Comparison of ENCODE assay signal across 23 cellular contexts in the genomic region with DNA sequence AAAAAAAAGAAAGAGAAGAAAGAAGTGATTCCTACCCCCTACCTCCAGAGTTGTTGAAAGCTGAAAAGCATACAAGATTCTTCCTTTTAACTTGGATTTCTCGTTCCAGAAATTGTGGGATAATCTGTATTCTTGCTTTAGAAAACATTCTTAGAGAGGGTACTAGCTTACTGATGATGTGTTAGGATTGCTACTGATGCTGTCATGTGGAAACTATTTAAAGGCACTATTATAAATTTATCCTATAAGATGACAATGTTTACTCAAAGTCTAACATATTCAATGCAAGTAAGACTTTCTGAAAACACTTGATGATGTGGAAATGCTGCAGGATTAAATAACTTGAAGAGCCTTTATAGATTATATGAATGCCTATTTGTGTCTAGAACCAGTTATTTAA.
"Had no signal": no experiment of that assay in that cellular context is flagged by ENCODE, and none has a peak within 500 bp of the region (broad histone marks: within the 10 kb centered on the region; RNA-seq: fewer than 3 reads in every experiment).

No MANE protein-coding gene starts in this region.

- H3K9me3 Mint-ChIP-seq: activated T-cell treated with anti-CD3 and anti-CD28 coated beads, Interleukin-2, amount 50 U/mL, for 24 hours; activated T-helper 2 cell treated with anti-CD3 and anti-CD28 coated beads, Interferon-gamma antibody, Interleukin-2, Interleukin-4, amounts not matched to agents 10 μg/mL and 5 μg/mL and 100 μg/mL, durations not matched to agents 14 hours and 24 hours and 36 hours; natural killer cell treated with Interleukin-12 subunit alpha and Interleukin-12 subunit beta and Interleukin-15 and Interleukin-18, amount 100 ng/mL, for 72 hours; stimulated activated effector memory CD8-positive, alpha-beta T cell treated with anti-CD3 and anti-CD28 coated beads, Interleukin-12 subunit alpha, Interleukin-12 subunit beta, amount 100 ng/mL, for 72 hours; stimulated activated naive CD8-positive, alpha-beta T cell treated with anti-CD3 and anti-CD28 coated beads, Interleukin-15, amount 100 ng/mL, for 72 hours; WTC11 had no signal

- H3K27me3 ChIP-seq: ovary, right atrium auricular region, tibial artery had no signal

- H3K4me1 Mint-ChIP-seq: stimulated activated effector memory CD8-positive, alpha-beta T cell treated with anti-CD3 and anti-CD28 coated beads, Interleukin-12 subunit alpha, Interleukin-12 subunit beta, amount 100 ng/mL, for 72 hours; stimulated activated naive CD8-positive, alpha-beta T cell treated with anti-CD3 and anti-CD28 coated beads, Interleukin-15, amount 100 ng/mL, for 72 hours had no signal

- H3K4me3 Mint-ChIP-seq: activated naive CD8-positive, alpha-beta T cell; activated T-cell treated with anti-CD3 and anti-CD28 coated beads, Interleukin-2, amount 50 U/mL, for 24 hours; natural killer cell treated with Interleukin-12 subunit alpha and Interleukin-12 subunit beta and Interleukin-15 and Interleukin-18, amount 100 ng/mL, for 72 hours; stimulated activated effector memory CD8-positive, alpha-beta T cell treated with anti-CD3 and anti-CD28 coated beads, Interleukin-12 subunit alpha, Interleukin-12 subunit beta, amount 100 ng/mL, for 72 hours; stimulated activated naive CD8-positive, alpha-beta T cell treated with anti-CD3 and anti-CD28 coated beads, Interleukin-15, amount 100 ng/mL, for 72 hours; WTC11 had no signal

- H3K4me3 ChIP-seq: ovary, prostate gland, right atrium auricular region, skin epidermis, tibial artery had no signal

- H3K9me3 ChIP-seq: ovary, prostate gland, right atrium auricular region, tibial artery had no signal

- H3K27ac Mint-ChIP-seq: activated naive CD8-positive, alpha-beta T cell; activated T-cell treated with anti-CD3 and anti-CD28 coated beads, Interleukin-2, amount 50 U/mL, for 24 hours; activated T-helper 2 cell treated with anti-CD3 and anti-CD28 coated beads, Interferon-gamma antibody, Interleukin-2, Interleukin-4, amounts not matched to agents 10 μg/mL and 5 μg/mL and 100 μg/mL, durations not matched to agents 14 hours and 24 hours and 36 hours; natural killer cell treated with Interleukin-12 subunit alpha and Interleukin-12 subunit beta and Interleukin-15 and Interleukin-18, amount 100 ng/mL, for 72 hours; stimulated activated effector memory CD8-positive, alpha-beta T cell treated with anti-CD3 and anti-CD28 coated beads, Interleukin-12 subunit alpha, Interleukin-12 subunit beta, amount 100 ng/mL, for 72 hours; stimulated activated naive CD8-positive, alpha-beta T cell treated with anti-CD3 and anti-CD28 coated beads, Interleukin-15, amount 100 ng/mL, for 72 hours; WTC11 had no signal

- H3K36me3 ChIP-seq: ovary, prostate gland, right atrium auricular region, tibial artery had no signal

- H3K36me3 Mint-ChIP-seq: activated naive CD8-positive, alpha-beta T cell; natural killer cell treated with Interleukin-12 subunit alpha and Interleukin-12 subunit beta and Interleukin-15 and Interleukin-18, amount 100 ng/mL, for 72 hours; stimulated activated effector memory CD8-positive, alpha-beta T cell treated with anti-CD3 and anti-CD28 coated beads, Interleukin-12 subunit alpha, Interleukin-12 subunit beta, amount 100 ng/mL, for 72 hours; WTC11 had no signal

- H3K4me1 ChIP-seq: prostate gland, right atrium auricular region, tibial artery had no signal

- ATAC-seq: left cardiac atrium; natural killer cell treated with Interleukin-12 subunit alpha and Interleukin-12 subunit beta and Interleukin-15 and Interleukin-18, amount 100 ng/mL, for 72 hours; stimulated activated effector memory CD8-positive, alpha-beta T cell treated with anti-CD3 and anti-CD28 coated beads, Interleukin-12 subunit alpha, Interleukin-12 subunit beta, amount 100 ng/mL, for 72 hours; stimulated activated naive CD8-positive, alpha-beta T cell treated with anti-CD3 and anti-CD28 coated beads, Interleukin-15, amount 100 ng/mL, for 72 hours; WTC11 had no signal

- H3K27ac ChIP-seq: epithelial cell of prostate, ovary, prostate gland, right atrium auricular region, skin epidermis, tibial artery had no signal

- DNase-seq: activated CD8-positive, alpha-beta memory T cell treated with anti-CD3 and anti-CD28 coated beads for 24 hours; activated CD8-positive, alpha-beta memory T cell treated with anti-CD3 and anti-CD28 coated beads, Interleukin-2, amount 50 U/mL, for 4 hours; activated naive CD4-positive, alpha-beta T cell; activated T-cell treated with anti-CD3 and anti-CD28 coated beads, Interleukin-2, amount 50 U/mL, for 24 hours; cortex of kidney; foreskin melanocyte; glutamatergic neuron; islet precursor cell; left cardiac atrium; ovary; stimulated activated CD4-positive, alpha-beta T cell treated with anti-CD3 and anti-CD28 coated beads, Interleukin-1b, Interleukin-23, amount 100 ng/mL, for 48 hours; stimulated activated naive CD8-positive, alpha-beta T cell treated with anti-CD3 and anti-CD28 coated beads, Interleukin-15, amount 100 ng/mL, for 72 hours; T-helper 9 cell; tibial artery had no signal

- H3K27me3 Mint-ChIP-seq: activated naive CD8-positive, alpha-beta T cell; activated T-cell treated with anti-CD3 and anti-CD28 coated beads, Interleukin-2, amount 50 U/mL, for 24 hours; natural killer cell treated with Interleukin-12 subunit alpha and Interleukin-12 subunit beta and Interleukin-15 and Interleukin-18, amount 100 ng/mL, for 72 hours; stimulated activated naive CD8-positive, alpha-beta T cell treated with anti-CD3 and anti-CD28 coated beads, Interleukin-15, amount 100 ng/mL, for 72 hours had no signal
